ENCODE assay signal across 1 cellular context in genomic region chrY:15229056-15229455, GRCh38.
A peak's percentile ranks its signal among the peaks of the same experiment; 100 is the strongest.
TF ChIP-seq lines count a peak whose summit lies in the region.

No MANE protein-coding gene starts in this region.

TF ChIP-seq in HepG2, 621 proteins besides CTCF, POLR2A, EP300 and RAD21:
- TF ChIP-seq ZNF350 (CRISPR knock-in tag; IDR thresholded peaks at IDR 0.05; ENCODE audit: borderline replicate concordance, low read depth) (no peak), STAG1 (CRISPR knock-in tag; IDR thresholded peaks at IDR 0.05) (peak; percentile 8; the same call in 1 of the 2 replicates)
TF ChIP-seq in HepG2: peak in this region for 1.
